ENCODE assay signal across 10 cellular contexts in the genomic region with DNA sequence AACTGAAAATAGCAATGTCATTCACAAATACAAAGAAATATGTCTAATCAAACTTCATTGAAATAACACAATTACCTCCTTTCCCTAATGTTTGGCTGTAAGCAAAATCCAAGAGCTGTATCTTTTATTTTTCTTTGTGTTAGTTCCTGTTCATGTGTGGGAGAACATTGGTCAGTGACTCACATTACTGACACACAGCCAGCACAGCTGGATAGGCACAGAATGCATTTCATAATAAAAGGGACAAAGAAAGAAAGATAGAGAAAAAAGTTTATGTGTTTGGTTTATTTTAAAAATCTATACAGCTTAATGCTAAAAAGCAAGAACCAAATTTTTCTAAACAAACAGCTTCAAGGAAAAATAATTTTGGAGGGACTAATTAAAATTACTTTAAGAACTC.
DNase-seq lines count a peak whose midpoint lies in the region; ATAC-seq and TF ChIP-seq lines count a peak whose summit lies in the region.
"Had no signal": no experiment of that assay in that cellular context is flagged by ENCODE, and none has a peak within 500 bp of the region (broad histone marks: within the 10 kb centered on the region; RNA-seq: fewer than 3 reads in every experiment).

No MANE protein-coding gene starts in this region.

- ATAC-seq in GM21576 (IDR thresholded peaks at IDR 0.05; ENCODE audit: unreplicated experiment) (no peak), HG02885 (IDR thresholded peaks at IDR 0.05; ENCODE audit: poor library complexity, unreplicated experiment) (no peak)

- H3K9me2 ChIP-seq in hepatocyte (replicated peaks; ENCODE audit: insufficient read depth): no peaks in the 10 kb centered on the region

- no peaks in the 10 kb centered on the region for H3K27me3 ChIP-seq in hepatocyte

- no peak overlapping the region for H2AFZ ChIP-seq in hepatocyte

- no peaks in the 10 kb centered on the region for H3K4me1 ChIP-seq in HEK293 (ENCODE audit: control insufficient read depth, insufficient read depth, low read length)
- H3K4me1 ChIP-seq in hepatocyte (ENCODE audit: insufficient read depth): peaks cover 23% of the 10 kb centered on the region

- peak overlapping the region; percentile 46 for H3K4me2 ChIP-seq in hepatocyte

- CTCF ChIA-PET in HEK293 (lab: Yijun Ruan, JAX): interaction anchor here (0.6 to 0.7 kb wide), 2 partner anchors 23 to 831 kb away, joined by 3 to 4 read pairs; no protein-coding TSS in a partner anchor

- TF ChIP-seq CTCF in HEK293 (tag by site-specific recombination; IDR thresholded peaks at IDR 0.05): no peak
- TF ChIP-seq CTCF in astrocyte of the spinal cord (IDR thresholded peaks at IDR 0.05; ENCODE audit: low read depth, low read length): no peak
- no peak for TF ChIP-seq CTCF in hepatocyte (IDR thresholded peaks at IDR 0.05; ENCODE audit: poor library complexity)

- POLR2A ChIA-PET in HEK293 (lab: Yijun Ruan, JAX): no interaction called here

- H4K20me1 ChIP-seq in hepatocyte (ENCODE audit: insufficient read depth, poor library complexity, severe bottlenecking): no peaks in the 10 kb centered on the region

- H3K9me3 ChIP-seq in HEK293 (ENCODE audit: control insufficient read depth, insufficient read depth, low read depth, low read length): no peaks in the 10 kb centered on the region
- no peaks in the 10 kb centered on the region for H3K9me3 ChIP-seq in hepatocyte (ENCODE audit: low read depth)

- in situ Hi-C loops in astrocyte of the spinal cord (cut with HindIII; ENCODE audit: low sequenced_read_pairs): no loop called here

- H3K4me3 ChIP-seq in HEK293 (ENCODE audit: low read depth, low read length): no peak overlapping the region
- H3K4me3 ChIP-seq in astrocyte of the spinal cord (ENCODE audit: low read depth, low read length): no peak overlapping the region
- no peak overlapping the region for H3K4me3 ChIP-seq in hepatocyte
- H3K4me3 ChIP-seq in skin epidermis: no peak overlapping the region

- H3K36me3 ChIP-seq in HEK293 (ENCODE audit: control insufficient read depth in 2 of 2, insufficient read depth in 1 of 2, low read length in 2 of 2): no peaks in the 10 kb centered on the region
- no peaks in the 10 kb centered on the region for H3K36me3 ChIP-seq in hepatocyte (replicated peaks; ENCODE audit: insufficient read depth, low read depth)

- DNase-seq in astrocyte of the spinal cord (ENCODE audit: low read depth, low spot score) (peak; percentile 96), hepatocyte (ENCODE audit: low spot score) (peak; percentile 43), SK-N-DZ (ENCODE audit: low spot score) (no peak), HuH-7.5 (ENCODE audit: low spot score) (no peak)
- DNase-seq: activated CD4-positive, alpha-beta T cell treated with anti-CD3 and anti-CD28 coated beads, Interleukin-2, amount 50 U/mL, for 4 hours; NCI-H1930 had no signal

- H3K27ac ChIP-seq in HEK293 (ENCODE audit: extremely low read depth, low read depth, low read length) (no peak overlapping the region), hepatocyte (peak overlapping the region; percentile 89), skin epidermis (peak overlapping the region in 12 of 21 experiments; percentile 52 to 93 (median 66))

- H3K79me2 ChIP-seq in hepatocyte: no peaks in the 10 kb centered on the region

TF ChIP-seq in HEK293, 187 proteins besides CTCF, POLR2A, EP300 and RAD21:
- no peak for TF ChIP-seq ZNF76 (tag by site-specific recombination; IDR thresholded peaks at IDR 0.05; ENCODE audit: borderline replicate concordance, low read depth)
- no peak for TF ChIP-seq ZBTB48 (tag by site-specific recombination; IDR thresholded peaks at IDR 0.05)
- TF ChIP-seq MYNN (tag by site-specific recombination; IDR thresholded peaks at IDR 0.05; ENCODE audit: borderline replicate concordance): peak; percentile 96

Comparison
In these comparisons a context has a peak if more than half of its experiments do, and no peak if none do; other contexts are left out.
1. DNase-seq: peak in astrocyte of the spinal cord (single experiment) and hepatocyte (single experiment); none in SK-N-DZ (single experiment) and HuH-7.5 (single experiment).